In genomic region chr17:12831839-12832238, GRCh38 we compare ENCODE assay signal across 24 cellular contexts. TPM values are rescaled to one million over a fixed set of nuclear protein-coding genes. Genes with fewer than 3 reads are reported as not detected.
"Had no signal": no experiment of that assay in that cellular context is flagged by ENCODE, and none has a peak within 500 bp of the region (broad histone marks: within the 10 kb centered on the region; RNA-seq: fewer than 3 reads in every experiment).

No MANE protein-coding gene starts in this region.

- H3K9me3 ChIP-seq: ovary, right lobe of liver, thyroid gland, upper lobe of right lung had no signal

- H3K36me3 ChIP-seq: neural progenitor cell, ovary, right lobe of liver, sigmoid colon, stomach, thoracic aorta, thyroid gland, tibial nerve, upper lobe of right lung, uterus had no signal

- H3K9ac ChIP-seq: neural progenitor cell, parathyroid adenoma had no signal

- H3K4me2 ChIP-seq: neural progenitor cell had no signal

- FAIRE-seq: small intestine had no signal

- DNase-seq: natural killer cell; occipital lobe; ovary; posterior cingulate gyrus; psoas muscle; right cardiac atrium; right lobe of liver; sigmoid colon; small intestine; stimulated activated CD4-positive, alpha-beta T cell treated with anti-CD3 and anti-CD28 coated beads, Interleukin-15, amount 100 ng/mL, for 24 hours; stimulated activated CD4-positive, alpha-beta T cell treated with anti-CD3 and anti-CD28 coated beads, Interleukin-2, amount 100 ng/mL, for 24 hours; stimulated activated CD4-positive, alpha-beta T cell treated with anti-CD3 and anti-CD28 coated beads, Interleukin-2, amount 100 ng/mL, for 48 hours; stimulated activated CD4-positive, alpha-beta T cell treated with anti-CD3 and anti-CD28 coated beads, Interleukin-4, amount 100 ng/mL, for 24 hours; stimulated activated naive B cell treated with anti-CD40 and anti-IgM and Interleukin-4, amounts not matched to agents 10 μg/mL and 1 μg/mL and 100 μg/mL, for 72 hours; stimulated activated naive CD4-positive, alpha-beta T cell treated with Interleukin-2 at 50 U/mL for 16 hours; stomach; thyroid gland; upper lobe of right lung; uterus had no signal

- H3K27me3 ChIP-seq: neural progenitor cell, ovary, right lobe of liver, sigmoid colon, stomach, thyroid gland, tibial nerve, upper lobe of right lung, uterus had no signal

- H3K4me3 ChIP-seq: neural progenitor cell, ovary, psoas muscle, right lobe of liver, sigmoid colon, stomach, thoracic aorta, thyroid gland, tibial nerve, upper lobe of right lung, uterus had no signal

- H3K27ac ChIP-seq: neural progenitor cell, ovary, parathyroid adenoma, psoas muscle, right lobe of liver, sigmoid colon, stomach, thoracic aorta, thyroid gland, tibial nerve, upper lobe of right lung, uterus had no signal

- ATAC-seq: natural killer cell; psoas muscle; right cardiac atrium; right lobe of liver; stimulated activated effector memory CD8-positive, alpha-beta T cell treated with anti-CD3 and anti-CD28 coated beads, Interleukin-12 subunit alpha, Interleukin-12 subunit beta, amount 100 ng/mL, for 72 hours; stimulated activated naive B cell treated with anti-CD40 and anti-IgM and Interleukin-4, amounts not matched to agents 10 μg/mL and 1 μg/mL and 100 μg/mL, for 72 hours had no signal

- H2AFZ ChIP-seq: neural progenitor cell, parathyroid adenoma had no signal

- H3K4me1 ChIP-seq: neural progenitor cell, parathyroid adenoma, psoas muscle, right lobe of liver, sigmoid colon, stomach, thyroid gland, tibial nerve, upper lobe of right lung, uterus had no signal

RNA-seq across cellular contexts. Expression of gene ARHGAP44, which starts 42.5 kb away (rescaled TPM):
- total RNA-seq: natural killer cell had no signal
